ENCODE assay signal across 2 cellular contexts in the genomic region with DNA sequence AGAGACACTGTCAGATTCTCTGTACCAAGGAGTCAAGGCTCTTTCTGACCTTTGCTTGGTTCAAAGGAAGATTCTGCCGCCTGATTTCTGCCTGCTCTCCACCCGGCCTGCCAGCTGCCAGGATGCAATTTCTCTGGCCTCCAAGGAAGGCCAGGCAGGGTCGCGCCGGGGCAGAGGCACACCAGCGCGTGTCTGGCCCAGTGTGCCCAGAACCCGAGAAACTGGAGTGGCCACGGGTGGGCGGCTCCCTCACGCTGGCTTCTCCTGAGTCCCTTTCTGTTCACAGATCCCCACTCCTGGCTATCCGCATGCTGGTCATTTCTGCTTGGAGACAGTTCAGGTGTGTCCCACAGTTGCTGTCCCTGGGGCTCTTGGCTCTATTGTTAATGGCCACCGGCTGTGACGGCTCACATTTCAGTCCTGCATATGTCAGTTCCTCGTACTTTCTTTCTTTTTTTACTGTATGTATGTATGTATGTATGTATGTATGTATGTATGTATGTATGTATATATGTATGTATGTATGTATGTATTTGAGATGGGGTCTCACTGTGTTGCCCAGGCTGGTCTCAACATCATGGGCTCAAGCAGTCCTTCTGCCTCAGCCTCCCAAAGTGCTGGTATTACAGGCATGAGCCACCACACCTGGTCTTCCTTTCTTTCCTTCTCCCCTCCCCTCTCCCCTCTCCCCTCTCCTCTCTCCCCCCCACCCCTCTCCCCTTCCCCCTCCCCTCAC.
TF ChIP-seq lines count a peak whose summit lies in the region.

No MANE protein-coding gene starts in this region.

TF ChIP-seq in HEK293, 187 proteins besides CTCF, POLR2A, EP300 and RAD21 (continued from another document):
- TF ChIP-seq EGR2 (tag by site-specific recombination; IDR thresholded peaks at IDR 0.05; ENCODE audit: low read depth) (no peak), IKZF3 (tag by site-specific recombination; IDR thresholded peaks at IDR 0.05) (no peak), ZNF121 (tag by site-specific recombination; IDR thresholded peaks at IDR 0.05) (peak; percentile 86), ZNF202 (tag by site-specific recombination; IDR thresholded peaks at IDR 0.05; ENCODE audit: borderline replicate concordance) (no peak)
- TF ChIP-seq, protein P1, sequence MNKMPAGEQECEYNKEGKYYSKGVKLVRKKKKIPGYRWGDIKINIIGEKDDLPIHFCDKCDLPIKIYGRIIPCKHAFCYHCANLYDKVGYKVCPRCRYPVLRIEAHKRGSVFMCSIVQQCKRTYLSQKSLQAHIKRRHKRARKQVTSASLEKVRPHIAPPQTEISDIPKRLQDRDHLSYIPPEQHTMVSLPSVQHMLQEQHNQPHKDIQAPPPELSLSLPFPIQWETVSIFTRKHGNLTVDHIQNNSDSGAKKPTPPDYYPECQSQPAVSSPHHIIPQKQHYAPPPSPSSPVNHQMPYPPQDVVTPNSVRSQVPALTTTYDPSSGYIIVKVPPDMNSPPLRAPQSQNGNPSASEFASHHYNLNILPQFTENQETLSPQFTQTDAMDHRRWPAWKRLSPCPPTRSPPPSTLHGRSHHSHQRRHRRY (tag by site-specific recombination; IDR thresholded peaks at IDR 0.05), result no peak

TF ChIP-seq in HEK293T, 16 proteins besides CTCF, POLR2A, EP300 and RAD21 (continued from another document):
- no peak for TF ChIP-seq NFRKB (IDR thresholded peaks at IDR 0.05)
- TF ChIP-seq FOXM1 (IDR thresholded peaks at IDR 0.05; ENCODE audit: borderline replicate concordance), result no peak
- TF ChIP-seq HDGF (IDR thresholded peaks at IDR 0.05; ENCODE audit: borderline replicate concordance), result no peak
- no peak for TF ChIP-seq SUZ12 (IDR thresholded peaks at IDR 0.05)
- no peak for TF ChIP-seq LEF1 (IDR thresholded peaks at IDR 0.05; ENCODE audit: borderline replicate concordance)
- TF ChIP-seq FOXK2 (IDR thresholded peaks at IDR 0.05), result no peak
- TF ChIP-seq L3MBTL2 (conservative IDR thresholded peaks at IDR 0.05), result no peak
- no peak for TF ChIP-seq BHLHE40 (IDR thresholded peaks at IDR 0.05; ENCODE audit: borderline replicate concordance)
